Comparison of ENCODE assay signal across 1 cellular context in genomic region chr16:84550096-84550495, GRCh38.
TF ChIP-seq lines count a peak whose summit lies in the region.

No MANE protein-coding gene starts in this region.

TF ChIP-seq in HepG2, 621 proteins besides CTCF, POLR2A, EP300 and RAD21:
- TF ChIP-seq ZNF674 (CRISPR knock-in tag; IDR thresholded peaks at IDR 0.05; ENCODE audit: low read depth), result no peak
- TF ChIP-seq CREB1 (IDR thresholded peaks at IDR 0.05), result peak; percentile 42; the same call in 1 of the 2 replicates
- TF ChIP-seq CREB1 (CRISPR knock-in tag; IDR thresholded peaks at IDR 0.05), result no peak
